Comparison of ENCODE assay signal across 24 cellular contexts in genomic region chr5:179368806-179369529, GRCh38. TPM values are rescaled to one million over a fixed set of nuclear protein-coding genes. Genes with fewer than 3 reads are reported as not detected.
"Had no signal": no experiment of that assay in that cellular context is flagged by ENCODE, and none has a peak within 500 bp of the region (broad histone marks: within the 10 kb centered on the region; RNA-seq: fewer than 3 reads in every experiment).

No MANE protein-coding gene starts in this region.

- ATAC-seq: activated T-cell treated with anti-CD3 and anti-CD28 coated beads, Interleukin-2, amount 50 U/mL, for 72 hours; foreskin keratinocyte; left lobe of liver; mucosa of descending colon; naive thymus-derived CD4-positive, alpha-beta T cell had no signal

- H3K36me3 Mint-ChIP-seq: activated naive CD8-positive, alpha-beta T cell treated with anti-CD3 and anti-CD28 coated beads for 36 hours; memory B cell; naive thymus-derived CD4-positive, alpha-beta T cell had no signal

- H3K27me3 ChIP-seq: cardiac muscle cell, foreskin keratinocyte had no signal

- H3K27ac Mint-ChIP-seq: activated naive CD8-positive, alpha-beta T cell treated with anti-CD3 and anti-CD28 coated beads for 36 hours; activated T-cell treated with anti-CD3 and anti-CD28 coated beads, Interleukin-2, amount 50 U/mL, for 72 hours; memory B cell had no signal

- H3K4me1 ChIP-seq: foreskin keratinocyte, tibial artery had no signal

- H3K36me3 ChIP-seq: cardiac muscle cell, tibial artery had no signal

- H3K27me3 Mint-ChIP-seq: memory B cell had no signal

- H3K4me3 Mint-ChIP-seq: activated naive CD8-positive, alpha-beta T cell treated with anti-CD3 and anti-CD28 coated beads for 36 hours; activated T-cell treated with anti-CD3 and anti-CD28 coated beads, Interleukin-2, amount 50 U/mL, for 72 hours; memory B cell; naive thymus-derived CD4-positive, alpha-beta T cell had no signal

- DNase-seq: activated CD4-positive, alpha-beta T cell treated with anti-CD3 and anti-CD28 coated beads for 1 hour; activated CD8-positive, alpha-beta memory T cell treated with anti-CD3 and anti-CD28 coated beads for 24 hours; activated CD8-positive, alpha-beta memory T cell treated with anti-CD3 and anti-CD28 coated beads, Interleukin-2, amount 50 U/mL, for 48 hours; activated gamma-delta T cell treated with Interleukin-2 at 50 U/mL for 16 hours; activated naive CD8-positive, alpha-beta T cell treated with anti-CD3 and anti-CD28 coated beads for 36 hours; activated T-cell treated with anti-CD3 and anti-CD28 coated beads, Interleukin-2, amount 50 U/mL, for 72 hours; amniotic stem cell; foreskin keratinocyte; hippocampal formation; mucosa of descending colon; naive thymus-derived CD4-positive, alpha-beta T cell; stimulated activated CD4-positive, alpha-beta T cell treated with anti-CD3 and anti-CD28 coated beads, Interleukin-12 subunit alpha, Interleukin-12 subunit beta, amount 100 ng/mL, for 4 hours; stimulated activated CD4-positive, alpha-beta T cell treated with anti-CD3 and anti-CD28 coated beads, Interleukin-1b, Interleukin-23, amount 100 ng/mL, for 48 hours; stimulated activated CD8-positive, alpha-beta memory T cell treated with anti-CD3 and anti-CD28 coated beads, Interleukin-4, amount 100 ng/mL, for 48 hours; stimulated activated naive CD4-positive, alpha-beta T cell treated with Interleukin-2 at 50 U/mL for 16 hours; SW 1271; T-helper 2 cell had no signal

- H3K27ac ChIP-seq: cardiac muscle cell, dorsolateral prefrontal cortex, foreskin keratinocyte, tibial artery, VCaP had no signal

- H3K4me3 ChIP-seq: cardiac muscle cell, dorsolateral prefrontal cortex, mucosa of descending colon, tibial artery had no signal

- H3K9me3 Mint-ChIP-seq: activated naive CD8-positive, alpha-beta T cell treated with anti-CD3 and anti-CD28 coated beads for 36 hours; activated T-cell treated with anti-CD3 and anti-CD28 coated beads, Interleukin-2, amount 50 U/mL, for 72 hours; naive thymus-derived CD4-positive, alpha-beta T cell had no signal

- H3K4me1 Mint-ChIP-seq: activated naive CD8-positive, alpha-beta T cell treated with anti-CD3 and anti-CD28 coated beads for 36 hours; memory B cell; naive thymus-derived CD4-positive, alpha-beta T cell had no signal

- H3K9me3 ChIP-seq: mucosa of descending colon, tibial artery had no signal

RNA-seq across cellular contexts. Expression of gene ADAMTS2, which starts 23.7 kb away (rescaled TPM):
- total RNA-seq: activated naive CD8-positive, alpha-beta T cell treated with anti-CD3 and anti-CD28 coated beads for 36 hours; activated T-cell treated with anti-CD3 and anti-CD28 coated beads, Interleukin-2, amount 50 U/mL, for 72 hours; foreskin keratinocyte; naive thymus-derived CD4-positive, alpha-beta T cell had no signal
- polyA plus RNA-seq: foreskin keratinocyte; keratinocyte; naive thymus-derived CD4-positive, alpha-beta T cell had no signal
